13 cellular contexts compared by ENCODE assay signal in the genomic region with DNA sequence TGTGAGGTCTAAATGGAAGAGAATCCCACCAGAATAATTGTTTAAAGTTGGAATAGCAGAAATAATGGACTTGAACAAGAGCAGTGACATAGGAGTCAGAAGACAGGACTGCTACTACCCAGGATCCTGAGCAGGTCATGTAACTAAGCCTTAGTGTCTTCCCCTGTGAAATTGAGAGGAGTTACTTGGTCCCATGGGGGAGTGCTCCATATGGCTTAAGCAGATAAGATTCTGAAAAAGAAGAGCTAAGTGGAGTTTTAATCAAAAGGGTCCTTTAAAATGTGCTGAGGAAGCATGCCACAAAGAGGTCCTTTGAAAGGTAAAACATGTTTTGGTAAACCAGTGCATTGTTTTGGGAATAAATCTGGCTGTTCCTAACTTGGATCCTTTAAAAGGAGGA. TPM values are rescaled to one million over a fixed set of nuclear protein-coding genes. Genes with fewer than 3 reads are reported as not detected.
DNase-seq lines count a peak whose midpoint lies in the region; ATAC-seq, FAIRE-seq and TF ChIP-seq lines count a peak whose summit lies in the region.
"Had no signal": no experiment of that assay in that cellular context is flagged by ENCODE, and none has a peak within 500 bp of the region (broad histone marks: within the 10 kb centered on the region; RNA-seq: fewer than 3 reads in every experiment).

No MANE protein-coding gene starts in this region.

- H3K9me1 ChIP-seq in endothelial cell of umbilical vein (replicated peaks; ENCODE audit: control insufficient read depth, extremely low read depth, insufficient read depth, low read length), result no peaks in the 10 kb centered on the region

- H4K20me1 ChIP-seq in OCI-LY1 (ENCODE audit: insufficient read depth, low read length), result no peaks in the 10 kb centered on the region
- H4K20me1 ChIP-seq in endothelial cell of umbilical vein (replicated peaks; ENCODE audit: control insufficient read depth, extremely low read depth, insufficient read depth, low read length), result no peaks in the 10 kb centered on the region

- H3K27ac ChIP-seq in OCI-LY1 (ENCODE audit: low read depth, low read length, poor library complexity, severe bottlenecking), result peak overlapping the region; percentile 11
- H3K27ac ChIP-seq in endothelial cell of umbilical vein (ENCODE audit: insufficient read depth, low read depth, low read length), result no peak overlapping the region
- H3K27ac ChIP-seq in stomach smooth muscle (ENCODE audit: low read length), result peak overlapping the region; percentile 42
- H3K27ac ChIP-seq: RWPE1 had no signal

- POLR2A ChIA-PET in endothelial cell of umbilical vein (lab: Charles Lee) (interaction anchor here (0.6 kb wide), 1 partner anchor 30 kb away, joined by 6 read pairs; no protein-coding TSS in a partner anchor), T-cell (lab: Charles Lee) (no interaction called here)

- intact Hi-C loops in endothelial cell of umbilical vein (cut with micrococcal nuclease), result no loop called here

- H3K79me2 ChIP-seq in OCI-LY1 (ENCODE audit: insufficient read depth, low read length) (peaks cover 97% of the 10 kb centered on the region), endothelial cell of umbilical vein (ENCODE audit: control insufficient read depth, insufficient read depth, low read length) (peaks cover 89% of the 10 kb centered on the region)

- BruUV-seq in endothelial cell of umbilical vein (replicated peaks; lab: Mats Ljungman, UMichigan), result no TSS peak

- no peak overlapping the region for H3K4me3 ChIP-seq in OCI-LY1 (ENCODE audit: low read depth, low read length, poor library complexity, severe bottlenecking)
- no peak overlapping the region for H3K4me3 ChIP-seq in endothelial cell of umbilical vein (replicated peaks in 1 of 3; ENCODE audit: insufficient read depth in 1 of 3, low read depth in 1 of 3, low read length in 3 of 3)
- H3K4me3 ChIP-seq in stomach smooth muscle (ENCODE audit: low read length in 2 of 2), result no peak overlapping the region

- H3K4me1 ChIP-seq in OCI-LY1 (ENCODE audit: insufficient read depth, low read length, severe bottlenecking), result peaks cover 32% of the 10 kb centered on the region
- peaks cover 22% of the 10 kb centered on the region for H3K4me1 ChIP-seq in endothelial cell of umbilical vein (ENCODE audit: control insufficient read depth, extremely low read depth, insufficient read depth, low read length)
- H3K4me1 ChIP-seq in stomach smooth muscle (ENCODE audit: control insufficient read depth, insufficient read depth, low read length), result peaks cover 7% of the 10 kb centered on the region

- H3K27ac Mint-ChIP-seq in T-cell, result peak overlapping the region in 1 of 2 donors; percentile 50
- H3K27ac Mint-ChIP-seq in HFFc6, result no peak overlapping the region

- DNase-seq in GM19239 (ENCODE audit: insufficient read length, low spot score) (no peak), endothelial cell of umbilical vein (ENCODE audit: low read depth, low spot score) (no peak), T-cell (no peak), HFFc6 (no peak)
- DNase-seq in stimulated activated naive CD4-positive, alpha-beta T cell (lab: John Stamatoyannopoulos, UW), result no peak
- DNase-seq: activated CD4-positive, CD25-positive, alpha-beta regulatory T cell treated with anti-CD3 and anti-CD28 coated beads, Interleukin-2, amount 50 U/mL, for 72 hours; activated gamma-delta T cell; NCI-H2029 treated with DMSO at 0.1 percent for 48 hours had no signal

- no peak for ATAC-seq in T-cell (replicated peaks in 1 of 4)

- H3K9me3 Mint-ChIP-seq in T-cell, result no peaks in the 10 kb centered on the region
- H3K9me3 Mint-ChIP-seq in HFFc6, result no peaks in the 10 kb centered on the region
- H3K9me3 Mint-ChIP-seq: type B pancreatic cell had no signal

- FAIRE-seq in GM19239 (lab: Jason Lieb, UNC) (peak; percentile 57), endothelial cell of umbilical vein (lab: Jason Lieb, UNC) (peak; percentile 18)
- FAIRE-seq: colon had no signal

- no peaks in the 10 kb centered on the region for H3F3A ChIP-seq in OCI-LY1 (ENCODE audit: insufficient read depth, low read length)

- H3K27me3 ChIP-seq in OCI-LY1 (ENCODE audit: insufficient read depth, low read length), result no peaks in the 10 kb centered on the region
- H3K27me3 ChIP-seq in endothelial cell of umbilical vein (ENCODE audit: control insufficient read depth in 2 of 2, insufficient read depth in 2 of 2, low read length in 2 of 2), result no peaks in the 10 kb centered on the region
- no peaks in the 10 kb centered on the region for H3K27me3 ChIP-seq in stomach smooth muscle (ENCODE audit: control insufficient read depth in 1 of 2, insufficient read depth in 2 of 2, low read length in 2 of 2)

- H2AFZ ChIP-seq in OCI-LY1 (ENCODE audit: low read length), result no peak overlapping the region
- H2AFZ ChIP-seq in endothelial cell of umbilical vein (ENCODE audit: low read depth, low read length), result no peak overlapping the region

- H3K9me2 ChIP-seq in OCI-LY1 (ENCODE audit: low read depth, low read length), result no peaks in the 10 kb centered on the region

- H3K36me3 Mint-ChIP-seq in T-cell (peaks cover 8% of the 10 kb centered on the region), HFFc6 (ENCODE audit: low read depth) (peaks cover 5% of the 10 kb centered on the region; the same call in 1 of the 2 replicates)
- H3K36me3 Mint-ChIP-seq: type B pancreatic cell had no signal

- CTCF ChIA-PET in endothelial cell of umbilical vein (lab: Charles Lee), result interaction anchor here (1.0 to 4.1 kb wide), 7 partner anchors 12 to 191 kb away, joined by 3 to 54 read pairs (median 4); no protein-coding TSS in a partner anchor
- CTCF ChIA-PET in T-cell (lab: Charles Lee), result interaction anchor here (0.9 to 1.4 kb wide), 3 partner anchors 35 to 557 kb away, joined by 3 to 4 read pairs (median 3); no protein-coding TSS in a partner anchor

- H3K9me3 ChIP-seq in OCI-LY1 (ENCODE audit: low read length) (no peaks in the 10 kb centered on the region), endothelial cell of umbilical vein (replicated peaks; ENCODE audit: control insufficient read depth, insufficient read depth, low read length) (no peaks in the 10 kb centered on the region), stomach smooth muscle (ENCODE audit: control insufficient read depth in 2 of 2, low read length in 2 of 2) (no peaks in the 10 kb centered on the region)

- TF ChIP-seq CTCF in OCI-LY1 (IDR thresholded peaks at IDR 0.05; ENCODE audit: low read length) (no peak), endothelial cell of umbilical vein (IDR thresholded peaks at IDR 0.05; ENCODE audit: extremely low read depth in 1 of 2, insufficient read depth in 1 of 2, low read depth in 1 of 2, low read length in 2 of 2) (no peak), HFFc6 (IDR thresholded peaks at IDR 0.05) (no peak)

- dilution Hi-C loops in endothelial cell of umbilical vein (cut with MboI; ENCODE audit: extremely low pct_ligation_motif_present, low sequenced_read_pairs), result no loop called here

- H3K4me1 Mint-ChIP-seq in T-cell, result peaks cover 56 to 70% (median 58%) of the 10 kb centered on the region in 3 donors
- H3K4me1 Mint-ChIP-seq in HFFc6 (ENCODE audit: low read depth), result peaks cover 12% of the 10 kb centered on the region

- H3K9ac ChIP-seq in OCI-LY1 (ENCODE audit: low read length) (no peak overlapping the region; the same call in 1 of the 2 replicates), endothelial cell of umbilical vein (replicated peaks; ENCODE audit: extremely low read depth, insufficient read depth, low read length) (no peak overlapping the region), stomach smooth muscle (ENCODE audit: low read length in 2 of 2) (no peak overlapping the region)

- H3K4me2 ChIP-seq in OCI-LY1 (ENCODE audit: low read length), result peak overlapping the region; percentile 34; the same call in 1 of the 2 replicates
- H3K4me2 ChIP-seq in endothelial cell of umbilical vein (ENCODE audit: insufficient read depth, low read length), result peak overlapping the region; percentile 64

- TF ChIP-seq POLR2A in endothelial cell of umbilical vein (IDR thresholded peaks at IDR 0.05; ENCODE audit: low read depth, low read length), result no peak

- no peak overlapping the region for H3K4me3 Mint-ChIP-seq in T-cell
- H3K4me3 Mint-ChIP-seq in HFFc6, result no peak overlapping the region
- H3K4me3 Mint-ChIP-seq: type B pancreatic cell had no signal

- no peaks in the 10 kb centered on the region for H3K27me3 Mint-ChIP-seq in T-cell
- H3K27me3 Mint-ChIP-seq in HFFc6 (ENCODE audit: insufficient read depth), result no peaks in the 10 kb centered on the region
- H3K27me3 Mint-ChIP-seq: type B pancreatic cell had no signal

- H3K36me3 ChIP-seq in OCI-LY1 (ENCODE audit: insufficient read depth, low read length) (peaks cover 10% of the 10 kb centered on the region), endothelial cell of umbilical vein (ENCODE audit: control insufficient read depth in 2 of 2, extremely low read depth in 1 of 2, insufficient read depth in 2 of 2, low read length in 2 of 2) (no peaks in the 10 kb centered on the region), stomach smooth muscle (ENCODE audit: control insufficient read depth in 2 of 2, insufficient read depth in 2 of 2, low read length in 2 of 2) (no peaks in the 10 kb centered on the region)

RNA-seq across cellular contexts. Expression of a gene that starts 5.5 kb away (rescaled TPM):
- total RNA-seq in endothelial cell of umbilical vein, result 12.1 and 13.2 TPM in 2 replicates
- 9.0 and 12.9 TPM in 2 replicates for polyA plus RNA-seq in endothelial cell of umbilical vein
- polyA plus RNA-seq in endothelial cell of umbilical vein (2011; cell fraction: cytosol; rRNA removed), result 13.3 and 15.1 TPM in 2 replicates
- polyA plus RNA-seq in endothelial cell of umbilical vein (2011; cell fraction: nucleus; rRNA removed), result 12.4 and 16.0 TPM in 2 replicates
- polyA plus RNA-seq in endothelial cell of umbilical vein (2012), result 12.5 and 19.1 TPM in 2 replicates
- 12.8 and 15.1 TPM in 2 replicates for polyA minus RNA-seq in endothelial cell of umbilical vein
- polyA minus RNA-seq in endothelial cell of umbilical vein (2011; cell fraction: cytosol; rRNA and poly(A)+ RNA removed), result 11.8 TPM
- 17.2 and 19.3 TPM in 2 replicates for polyA minus RNA-seq in endothelial cell of umbilical vein (2011; cell fraction: nucleus; rRNA and poly(A)+ RNA removed)
- total RNA-seq in T-cell, result 10 to 100 TPM; 22.0 to 38.7 (median 24.2) TPM
- total RNA-seq in HFFc6 (2021; fragmentation: NEBNext Ultra II Directional; extraction: Animal tissue kit (Norgen Biotek cat#: 25700)), result 1 to 10 TPM; 7.4 to 9.8 (median 8.1) TPM

RNA-seq across cellular contexts. Expression of a gene that starts 57.3 kb away (rescaled TPM):
- total RNA-seq in endothelial cell of umbilical vein (38.1 and 42.3 TPM in 2 replicates), T-cell (10 to 100 TPM; 20.0 to 25.7 (median 23.1) TPM)
- polyA plus RNA-seq in endothelial cell of umbilical vein, result 19.7 and 20.6 TPM in 2 replicates
- polyA plus RNA-seq in endothelial cell of umbilical vein (2011; cell fraction: cytosol; rRNA removed), result 22.7 and 27.1 TPM in 2 replicates
- 17.0 and 21.4 TPM in 2 replicates for polyA plus RNA-seq in endothelial cell of umbilical vein (2011; cell fraction: nucleus; rRNA removed)
- polyA plus RNA-seq in endothelial cell of umbilical vein (2012), result 24.7 and 26.1 TPM in 2 replicates
- polyA minus RNA-seq in endothelial cell of umbilical vein, result 20.0 and 25.1 TPM in 2 replicates
- 21.2 TPM for polyA minus RNA-seq in endothelial cell of umbilical vein (2011; cell fraction: cytosol; rRNA and poly(A)+ RNA removed)
- polyA minus RNA-seq in endothelial cell of umbilical vein (2011; cell fraction: nucleus; rRNA and poly(A)+ RNA removed), result 13.6 and 19.5 TPM in 2 replicates
- 10 to 100 TPM; 42.2 to 46.0 (median 43.5) TPM for total RNA-seq in HFFc6 (2021; fragmentation: NEBNext Ultra II Directional; extraction: Animal tissue kit (Norgen Biotek cat#: 25700))
